ENCODE assay signal across 10 cellular contexts in genomic region chr10:124700293-124701037, GRCh38. TPM values are rescaled to one million over a fixed set of nuclear protein-coding genes. Genes with fewer than 3 reads are reported as not detected.
DNase-seq lines count a peak whose midpoint lies in the region; FAIRE-seq and TF ChIP-seq lines count a peak whose summit lies in the region.
"Had no signal": no experiment of that assay in that cellular context is flagged by ENCODE, and none has a peak within 500 bp of the region (broad histone marks: within the 10 kb centered on the region; RNA-seq: fewer than 3 reads in every experiment).

No MANE protein-coding gene starts in this region.

- no TSS peak for BruUV-seq in Calu3 (replicated peaks; lab: Mats Ljungman, UMichigan)

- H3K4me1 ChIP-seq in OCI-LY3 (ENCODE audit: low read length) (peaks cover 47% of the 10 kb centered on the region), esophagus muscularis mucosa (peaks cover 82 to 91% (median 87%) of the 10 kb centered on the region in 4 donors), skeletal muscle tissue (ENCODE audit: control insufficient read depth in 3 of 3, insufficient read depth in 3 of 3, low read length in 3 of 3) (peaks cover 89 to 96% (median 90%) of the 10 kb centered on the region in 3 donors), GM23248 (ENCODE audit: insufficient read depth) (no peaks in the 10 kb centered on the region)

- no peaks in the 10 kb centered on the region for H3F3A ChIP-seq in GM23248 (ENCODE audit: insufficient read depth)

- H3K4me3 ChIP-seq in OCI-LY3 (ENCODE audit: low read length) (no peak overlapping the region), esophagus muscularis mucosa (no peak overlapping the region), skeletal muscle tissue (ENCODE audit: low read length in 3 of 3) (peak overlapping the region in 2 of 3 donors; percentile 30 to 52), GM23248 (no peak overlapping the region)

- H3K79me2 ChIP-seq in OCI-LY3 (ENCODE audit: low read length) (peaks cover 21% of the 10 kb centered on the region; the same call in 1 of the 2 replicates), GM23248 (ENCODE audit: insufficient read depth) (no peaks in the 10 kb centered on the region)

- H3K4me3 Mint-ChIP-seq in Calu3 (ENCODE audit: low read depth, unreplicated experiment), result no peak overlapping the region

- TF ChIP-seq POLR2A in esophagus muscularis mucosa (IDR thresholded peaks at IDR 0.05; ENCODE audit: low read depth), result no peak

- no peak overlapping the region for H3K27ac Mint-ChIP-seq in Calu3 (ENCODE audit: unreplicated experiment)

- no peaks in the 10 kb centered on the region for H3K9me3 Mint-ChIP-seq in Calu3 (ENCODE audit: low read depth, unreplicated experiment)

- CTCF ChIA-PET in Calu3 (lab: Charles Lee), result no interaction called here

- no peaks in the 10 kb centered on the region for H3K27me3 Mint-ChIP-seq in Calu3 (ENCODE audit: unreplicated experiment)

- no peaks in the 10 kb centered on the region for H3K36me3 Mint-ChIP-seq in Calu3 (ENCODE audit: insufficient read depth, unreplicated experiment)

- peaks cover 39% of the 10 kb centered on the region for H3K36me3 ChIP-seq in OCI-LY3 (replicated peaks; ENCODE audit: low read depth, low read length)
- peaks cover 0 to 20% (median 7%) of the 10 kb centered on the region in 4 donors for H3K36me3 ChIP-seq in esophagus muscularis mucosa
- peaks cover 0 to 3% (median 2%) of the 10 kb centered on the region in 3 donors for H3K36me3 ChIP-seq in skeletal muscle tissue (ENCODE audit: control insufficient read depth in 3 of 3, insufficient read depth in 3 of 3, low read length in 3 of 3)
- H3K36me3 ChIP-seq in GM23248 (ENCODE audit: low read depth), result no peaks in the 10 kb centered on the region

- no peaks in the 10 kb centered on the region for H3K9me2 ChIP-seq in GM23248 (ENCODE audit: insufficient read depth)

- intact Hi-C loops in esophagus muscularis mucosa (cut with DNase I) (no loop called here), Calu3 (cut with micrococcal nuclease; ENCODE audit: unreplicated experiment) (no loop called here)

- peak overlapping the region; percentile 40; the same call in 1 of the 2 replicates for H3K4me2 ChIP-seq in OCI-LY3 (ENCODE audit: low read length)
- no peak overlapping the region for H3K4me2 ChIP-seq in GM23248 (ENCODE audit: unreplicated experiment)

- FAIRE-seq in GM18507 (lab: Jason Lieb, UNC), result peak; percentile 31
- FAIRE-seq: islet of Langerhans had no signal

- H2AFZ ChIP-seq in OCI-LY3 (ENCODE audit: low read depth, low read length) (no peak overlapping the region), GM23248 (no peak overlapping the region)

- H3K27me3 ChIP-seq in OCI-LY3 (ENCODE audit: low read depth, low read length), result no peaks in the 10 kb centered on the region
- H3K27me3 ChIP-seq in esophagus muscularis mucosa, result no peaks in the 10 kb centered on the region
- H3K27me3 ChIP-seq in skeletal muscle tissue (ENCODE audit: control insufficient read depth in 3 of 3, insufficient read depth in 3 of 3, low read length in 3 of 3), result no peaks in the 10 kb centered on the region
- no peaks in the 10 kb centered on the region for H3K27me3 ChIP-seq in GM23248 (replicated peaks; ENCODE audit: insufficient read depth)

- H3K9ac ChIP-seq in OCI-LY3 (ENCODE audit: low read length) (peak overlapping the region; percentile 6; the same call in 1 of the 2 replicates), skeletal muscle tissue (ENCODE audit: low read depth in 1 of 3, low read length in 3 of 3) (peak overlapping the region; percentile 58 to 83 (median 66)), GM23248 (no peak overlapping the region)

- H3K9me3 ChIP-seq in OCI-LY3 (ENCODE audit: insufficient read depth, low read length), result no peaks in the 10 kb centered on the region
- H3K9me3 ChIP-seq in esophagus muscularis mucosa, result no peaks in the 10 kb centered on the region
- H3K9me3 ChIP-seq in skeletal muscle tissue (ENCODE audit: control insufficient read depth in 3 of 3, low read length in 3 of 3), result no peaks in the 10 kb centered on the region
- H3K9me3 ChIP-seq in GM23248 (ENCODE audit: low read depth), result no peaks in the 10 kb centered on the region

- 66% methylated on average over 22 of the region's 26 CpGs for WGBS in esophagus muscularis mucosa
- 95 to 96% methylated on average over 26 of the region's 26 CpGs for WGBS in GM23248 (ENCODE audit: low coverage in 1 of 2, low lambda C conversion rate in 2 of 2, missing lambda C conversion rate in 2 of 2), 2 experiments

- no peak for TF ChIP-seq CTCF in OCI-LY3 (IDR thresholded peaks at IDR 0.05; ENCODE audit: low read depth, low read length)
- no peak for TF ChIP-seq CTCF in esophagus muscularis mucosa (IDR thresholded peaks at IDR 0.05)
- TF ChIP-seq CTCF in Calu3 (IDR thresholded peaks at IDR 0.05; ENCODE audit: unreplicated experiment), result no peak

- H3K4me1 Mint-ChIP-seq in Calu3 (ENCODE audit: low read depth, unreplicated experiment), result no peaks in the 10 kb centered on the region

- in situ Hi-C loops in GM23248 (cut with MboI), result no loop called here

- peak overlapping the region; percentile 14; the same call in 1 of the 2 replicates for H3K27ac ChIP-seq in OCI-LY3 (ENCODE audit: low read length)
- H3K27ac ChIP-seq in esophagus muscularis mucosa (replicated peaks in 1 of 4), result peak overlapping the region; percentile 81 to 86 (median 83)
- peak overlapping the region; percentile 90 for H3K27ac ChIP-seq in skeletal muscle tissue (ENCODE audit: low read depth, low read length)
- H3K27ac ChIP-seq in GM23248, result no peak overlapping the region

- no peak for TF ChIP-seq EP300 in esophagus muscularis mucosa (IDR thresholded peaks at IDR 0.05)

- DNase-seq in GM18507 (ENCODE audit: extremely low spot score, insufficient read length, low read depth) (no peak), esophagus muscularis mucosa (ENCODE audit: extremely low spot score) (no peak), DMS53 treated with DMSO at 0.1 percent for 48 hours (lab: John Stamatoyannopoulos, UW; ENCODE audit: unreplicated experiment) (no peak), GM23248 (no peak), Calu3 (no peak)
- no peak for DNase-seq in NK-92 treated with Interleukin-12 subunit alpha and Interleukin-12 subunit beta, amount 100 ng/mL, for 24 hours (lab: John Stamatoyannopoulos, UW)
- DNase-seq: NCI-H2171 treated with DMSO at 0.1 percent for 48 hours had no signal

- H4K20me1 ChIP-seq in OCI-LY3 (ENCODE audit: insufficient read depth, low read length), result peaks cover 12% of the 10 kb centered on the region; the same call in 1 of the 2 replicates
- H4K20me1 ChIP-seq in GM23248 (ENCODE audit: insufficient read depth), result no peaks in the 10 kb centered on the region

RNA-seq across cellular contexts. Expression of gene FAM53B, which starts 43.7 kb away (rescaled TPM):
- total RNA-seq in esophagus muscularis mucosa (10 to 100 TPM; 25.2 to 43.3 (median 34.7) TPM), skeletal muscle tissue (32.4 TPM), Calu3 (2022) (11.2 and 12.5 TPM in 2 replicates)
- 10.1 TPM in 2 replicates for total RNA-seq in GM23248 (2014; rRNA removed; shearing (Covaris generic))
- polyA plus RNA-seq in GM23248 (2016; fragmentation: Nextera tagmentation; extraction: Ambion mirVana), result 2.1 and 2.7 TPM in 2 replicates

Comparison
In these comparisons a context has a peak if more than half of its experiments do, and no peak if none do; other contexts are left out.
1. H3K4me3 ChIP-seq: peak in skeletal muscle tissue (2 of 3); none in OCI-LY3 (single experiment), esophagus muscularis mucosa (0 of 4) and GM23248 (single experiment).